In genomic region chr12:68222336-68222735, GRCh38 we compare ENCODE assay signal across 13 cellular contexts. TPM values are rescaled to one million over a fixed set of nuclear protein-coding genes. Genes with fewer than 3 reads are reported as not detected.
DNase-seq lines count a peak whose midpoint lies in the region; ATAC-seq and TF ChIP-seq lines count a peak whose summit lies in the region.
"Had no signal": no experiment of that assay in that cellular context is flagged by ENCODE, and none has a peak within 500 bp of the region (broad histone marks: within the 10 kb centered on the region; RNA-seq: fewer than 3 reads in every experiment).

No MANE protein-coding gene starts in this region.

- no peak overlapping the region for H3K4me2 ChIP-seq in hepatocyte

- no peak overlapping the region for H3K27ac Mint-ChIP-seq in stimulated activated effector memory CD8-positive, alpha-beta T cell treated with anti-CD3 and anti-CD28 coated beads, Interleukin-12 subunit alpha, Interleukin-12 subunit beta, amount 100 ng/mL, for 72 hours
- H3K27ac Mint-ChIP-seq: naive B cell; stimulated activated naive B cell treated with anti-CD40 and anti-IgM and Interleukin-4, amounts not matched to agents 10 μg/mL and 1 μg/mL and 100 μg/mL, for 72 hours had no signal

- H3K4me3 Mint-ChIP-seq in stimulated activated effector memory CD8-positive, alpha-beta T cell treated with anti-CD3 and anti-CD28 coated beads, Interleukin-12 subunit alpha, Interleukin-12 subunit beta, amount 100 ng/mL, for 72 hours, result peak overlapping the region; percentile 56

- no peaks in the 10 kb centered on the region for H4K20me1 ChIP-seq in hepatocyte (ENCODE audit: insufficient read depth, poor library complexity, severe bottlenecking)
- H4K20me1 ChIP-seq: BLaER1 treated with 17β-estradiol and CSF1 and Interleukin-3, amounts not matched to agents 10 nM and 100 nM had no signal

- no peak overlapping the region for H3K27ac ChIP-seq in hepatocyte
- H3K27ac ChIP-seq: adrenal gland; BLaER1 treated with 17β-estradiol and CSF1 and Interleukin-3, amounts not matched to agents 10 nM and 100 nM; epithelial cell of prostate had no signal

- no peaks in the 10 kb centered on the region for H3K9me2 ChIP-seq in hepatocyte (replicated peaks; ENCODE audit: insufficient read depth)

- TF ChIP-seq CTCF in cardiac fibroblast (IDR thresholded peaks at IDR 0.05; ENCODE audit: low read depth, low read length) (no peak), hepatocyte (IDR thresholded peaks at IDR 0.05; ENCODE audit: poor library complexity) (no peak)

- 67% methylated on average over 6 of the region's 6 CpGs for WGBS in hepatocyte (ENCODE audit: low lambda C conversion rate, missing lambda C conversion rate)

- no peaks in the 10 kb centered on the region for H3K79me2 ChIP-seq in hepatocyte

- no peak overlapping the region for H2AFZ ChIP-seq in hepatocyte

- DNase-seq in Right ventricle myocardium superior (no peak), cardiac septum (ENCODE audit: low spot score) (no peak), NCI-H345 treated with DMSO at 0.1 percent for 48 hours (lab: John Stamatoyannopoulos, UW; ENCODE audit: unreplicated experiment) (peak; percentile 57), cardiac fibroblast (ENCODE audit: low read depth in 2 of 2) (peak; percentile 50 to 65), hepatocyte (ENCODE audit: low spot score) (no peak), COLO668 (lab: John Stamatoyannopoulos, UW; ENCODE audit: unreplicated experiment) (no peak), SW 1271 (lab: John Stamatoyannopoulos, UW) (no peak)
- no peak for DNase-seq in stimulated activated effector memory CD8-positive, alpha-beta T cell treated with anti-CD3 and anti-CD28 coated beads, Interleukin-12 subunit alpha, Interleukin-12 subunit beta, amount 100 ng/mL, for 72 hours (ENCODE audit: low spot score in 2 of 2)

- H3K36me3 Mint-ChIP-seq in stimulated activated effector memory CD8-positive, alpha-beta T cell treated with anti-CD3 and anti-CD28 coated beads, Interleukin-12 subunit alpha, Interleukin-12 subunit beta, amount 100 ng/mL, for 72 hours, result peaks cover 26% of the 10 kb centered on the region
- H3K36me3 Mint-ChIP-seq: naive B cell; stimulated activated naive B cell treated with anti-CD40 and anti-IgM and Interleukin-4, amounts not matched to agents 10 μg/mL and 1 μg/mL and 100 μg/mL, for 72 hours had no signal

- no peaks in the 10 kb centered on the region for H3K36me3 ChIP-seq in hepatocyte (replicated peaks; ENCODE audit: insufficient read depth, low read depth)
- H3K36me3 ChIP-seq: adrenal gland; BLaER1 treated with 17β-estradiol and CSF1 and Interleukin-3, amounts not matched to agents 10 nM and 100 nM had no signal

- H3K4me1 ChIP-seq in hepatocyte (ENCODE audit: insufficient read depth), result no peaks in the 10 kb centered on the region
- H3K4me1 ChIP-seq: adrenal gland had no signal

- H3K4me1 Mint-ChIP-seq in stimulated activated effector memory CD8-positive, alpha-beta T cell treated with anti-CD3 and anti-CD28 coated beads, Interleukin-12 subunit alpha, Interleukin-12 subunit beta, amount 100 ng/mL, for 72 hours, result peaks cover 44% of the 10 kb centered on the region

- intact Hi-C loops in Right ventricle myocardium superior (cut with DNase I), result loop anchor here (2.0 to 10.0 kb wide), 2 partner anchors 94 to 462 kb away; partner anchors contain the start of gene NUP107
- intact Hi-C loops in cardiac septum (cut with DNase I), result loop anchor here (5.0 kb wide), 1 partner anchor 865 kb away; no protein-coding TSS in a partner anchor

- no peaks in the 10 kb centered on the region for H3K9me3 ChIP-seq in hepatocyte (ENCODE audit: low read depth)
- H3K9me3 ChIP-seq: BLaER1 treated with 17β-estradiol and CSF1 and Interleukin-3, amounts not matched to agents 10 nM and 100 nM had no signal

- H3K4me3 ChIP-seq in cardiac fibroblast (replicated peaks in 1 of 2; ENCODE audit: low read depth in 2 of 2, low read length in 2 of 2), result peak overlapping the region; percentile 3 to 32
- H3K4me3 ChIP-seq in hepatocyte, result no peak overlapping the region
- H3K4me3 ChIP-seq: adrenal gland; BLaER1 treated with 17β-estradiol and CSF1 and Interleukin-3, amounts not matched to agents 10 nM and 100 nM had no signal

- no peaks in the 10 kb centered on the region for H3K9me3 Mint-ChIP-seq in stimulated activated effector memory CD8-positive, alpha-beta T cell treated with anti-CD3 and anti-CD28 coated beads, Interleukin-12 subunit alpha, Interleukin-12 subunit beta, amount 100 ng/mL, for 72 hours
- H3K9me3 Mint-ChIP-seq: naive B cell; stimulated activated naive B cell treated with anti-CD40 and anti-IgM and Interleukin-4, amounts not matched to agents 10 μg/mL and 1 μg/mL and 100 μg/mL, for 72 hours had no signal

- peak; percentile 29 for ATAC-seq in Right ventricle myocardium superior (ENCODE audit: poor library complexity)
- no peak for ATAC-seq in stimulated activated effector memory CD8-positive, alpha-beta T cell treated with anti-CD3 and anti-CD28 coated beads, Interleukin-12 subunit alpha, Interleukin-12 subunit beta, amount 100 ng/mL, for 72 hours

- H3K27me3 ChIP-seq in hepatocyte, result peaks cover 6% of the 10 kb centered on the region
- H3K27me3 ChIP-seq: BLaER1 treated with 17β-estradiol and CSF1 and Interleukin-3, amounts not matched to agents 10 nM and 100 nM had no signal

RNA-seq across cellular contexts. Expression of gene IL26, which starts 3.3 kb away (rescaled TPM):
- not detected for total RNA-seq in Right ventricle myocardium superior
- total RNA-seq in cardiac septum, result not detected
- not detected in 2 replicates for total RNA-seq in hepatocyte
- not detected in 2 replicates for polyA plus RNA-seq in hepatocyte
- total RNA-seq: adrenal gland had no signal
- polyA plus RNA-seq: adrenal gland had no signal

RNA-seq across cellular contexts. Expression of gene IL22, which starts 31.1 kb away (rescaled TPM):
- not detected for total RNA-seq in Right ventricle myocardium superior
- total RNA-seq in cardiac septum, result not detected
- total RNA-seq in hepatocyte, result not detected in 2 replicates
- polyA plus RNA-seq in hepatocyte, result not detected in 2 replicates
- total RNA-seq: adrenal gland had no signal
- polyA plus RNA-seq: adrenal gland had no signal

Comparison
In these comparisons a context has a peak if more than half of its experiments do, and no peak if none do; other contexts are left out.
1. DNase-seq: peak in NCI-H345 treated with DMSO at 0.1 percent for 48 hours (single experiment) and cardiac fibroblast (2 of 2); none in Right ventricle myocardium superior (single experiment), cardiac septum (single experiment), stimulated activated effector memory CD8-positive, alpha-beta T cell treated with anti-CD3 and anti-CD28 coated beads, Interleukin-12 subunit alpha, Interleukin-12 subunit beta, amount 100 ng/mL, for 72 hours (0 of 2), hepatocyte (single experiment), COLO668 (single experiment) and SW 1271 (0 of 2).